ENCODE assay signal across 8 cellular contexts in the genomic region with DNA sequence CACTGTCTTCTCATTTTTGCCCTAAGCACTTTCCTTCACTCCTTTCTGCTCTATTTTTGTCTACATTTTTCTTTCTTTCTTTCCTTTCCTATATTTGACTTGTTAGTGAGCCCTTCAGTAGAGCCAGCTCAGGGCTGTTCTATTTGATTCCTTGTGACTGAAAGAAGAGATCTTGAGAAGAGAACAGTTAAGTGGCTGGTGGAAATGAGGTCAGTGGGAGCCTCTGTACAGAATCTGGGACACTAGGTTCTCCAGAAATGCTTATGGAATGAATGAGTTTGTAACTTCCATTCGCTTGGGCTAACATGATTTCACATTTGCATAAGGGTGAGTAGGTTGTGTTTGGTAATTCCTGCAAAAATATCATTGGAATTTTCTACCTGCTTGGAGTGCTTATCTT. TPM values are rescaled to one million over a fixed set of nuclear protein-coding genes. Genes with fewer than 3 reads are reported as not detected.
"Had no signal": no experiment of that assay in that cellular context is flagged by ENCODE, and none has a peak within 500 bp of the region (broad histone marks: within the 10 kb centered on the region; RNA-seq: fewer than 3 reads in every experiment).

No MANE protein-coding gene starts in this region.

- H3K27ac ChIP-seq: GM23248, HL-60 had no signal

- ATAC-seq: HCT116, HepG2 had no signal

- H3K9me3 ChIP-seq: HAP-1 had no signal

- DNase-seq: GM23248, GOT3, HFFc6, KBM-7 had no signal

- H3K4me1 ChIP-seq: HAP-1 had no signal

- H3K36me3 ChIP-seq: HAP-1 had no signal

- H3K4me3 ChIP-seq: GM23248, HAP-1 had no signal

RNA-seq across cellular contexts. Expression of a gene that starts 45.6 kb away (rescaled TPM):
- total RNA-seq: HepG2 had no signal
